Comparison of ENCODE assay signal across 20 cellular contexts in the genomic region with DNA sequence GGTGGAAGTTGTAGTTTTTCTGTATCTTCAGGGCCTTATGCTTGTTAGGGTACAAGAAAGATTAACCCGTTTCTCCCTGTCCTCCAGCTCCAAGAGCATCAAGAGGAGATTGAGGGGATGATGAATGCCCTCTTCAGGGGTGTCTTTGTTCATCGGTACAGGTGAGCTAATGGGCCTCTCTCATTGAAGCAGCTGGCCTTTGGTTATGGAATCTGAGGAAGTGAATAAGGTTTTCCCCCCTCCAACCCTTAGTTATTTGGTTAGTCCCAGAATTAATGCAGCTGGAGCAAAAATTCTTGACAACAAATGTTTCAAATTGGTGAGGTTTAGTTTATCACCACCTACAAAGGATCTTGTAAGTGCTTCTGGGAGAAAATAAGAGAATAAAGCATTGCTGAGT. TPM values are rescaled to one million over a fixed set of nuclear protein-coding genes. Genes with fewer than 3 reads are reported as not detected.
DNase-seq lines count a peak whose midpoint lies in the region; ATAC-seq and TF ChIP-seq lines count a peak whose summit lies in the region.
"Had no signal": no experiment of that assay in that cellular context is flagged by ENCODE, and none has a peak within 500 bp of the region (broad histone marks: within the 10 kb centered on the region; RNA-seq: fewer than 3 reads in every experiment).

No MANE protein-coding gene starts in this region.

- no peak overlapping the region for H3K4me3 Mint-ChIP-seq in activated CD4-positive, alpha-beta T cell treated with anti-CD3 and anti-CD28 coated beads for 36 hours
- no peak overlapping the region for H3K4me3 Mint-ChIP-seq in GM23338
- H3K4me3 Mint-ChIP-seq in WTC11, result no peak overlapping the region
- H3K4me3 Mint-ChIP-seq in stimulated activated naive B cell treated with anti-CD40 and anti-IgM and Interleukin-4, amounts not matched to agents 10 μg/mL and 1 μg/mL and 100 μg/mL, for 72 hours, result no peak overlapping the region
- H3K4me3 Mint-ChIP-seq: CD8-positive, alpha-beta memory T cell had no signal

- H3K27ac ChIP-seq in GM23338 (ENCODE audit: low read depth), result no peak overlapping the region
- H3K27ac ChIP-seq: A549, SK-N-MC had no signal

- H3K9me2 ChIP-seq in GM23338 (ENCODE audit: insufficient read depth), result no peaks in the 10 kb centered on the region

- intact Hi-C loops in activated CD4-positive, alpha-beta T cell treated with anti-CD3 and anti-CD28 coated beads for 36 hours (cut with DNase I, micrococcal nuclease), result no loop called here

- no peaks in the 10 kb centered on the region for H3K36me3 ChIP-seq in GM23338 (ENCODE audit: insufficient read depth)

- CTCF ChIA-PET in activated CD4-positive, alpha-beta T cell treated with anti-CD3 and anti-CD28 coated beads for 36 hours (lab: Charles Lee), result interaction anchor here (0.7 to 1.3 kb wide), 3 partner anchors 9 to 66 kb away, joined by 3 to 16 read pairs (median 3); no protein-coding TSS in a partner anchor
- CTCF ChIA-PET in WTC11 (lab: Charles Lee), result interaction anchor here (0.7 kb wide), 1 partner anchor 63 kb away, joined by 3 read pairs; no protein-coding TSS in a partner anchor

- TF ChIP-seq CTCF in GM23338 (conservative IDR thresholded peaks at IDR 0.05; ENCODE audit: low read depth in 2 of 2), result no peak
- TF ChIP-seq CTCF in WTC11 (IDR thresholded peaks at IDR 0.05), result no peak

- H3K27ac Mint-ChIP-seq in activated CD4-positive, alpha-beta T cell treated with anti-CD3 and anti-CD28 coated beads for 36 hours, result peak overlapping the region; percentile 4
- H3K27ac Mint-ChIP-seq in GM23338, result no peak overlapping the region
- no peak overlapping the region for H3K27ac Mint-ChIP-seq in WTC11
- peak overlapping the region; percentile 42 for H3K27ac Mint-ChIP-seq in stimulated activated naive B cell treated with anti-CD40 and anti-IgM and Interleukin-4, amounts not matched to agents 10 μg/mL and 1 μg/mL and 100 μg/mL, for 72 hours
- H3K27ac Mint-ChIP-seq: CD8-positive, alpha-beta memory T cell had no signal

- peaks cover 2% of the 10 kb centered on the region for H3K36me3 Mint-ChIP-seq in activated CD4-positive, alpha-beta T cell treated with anti-CD3 and anti-CD28 coated beads for 36 hours (ENCODE audit: low read depth)
- H3K36me3 Mint-ChIP-seq in GM23338 (ENCODE audit: low read depth) (no peaks in the 10 kb centered on the region), WTC11 (no peaks in the 10 kb centered on the region)
- peaks cover 4 to 5% of the 10 kb centered on the region in 2 donors for H3K36me3 Mint-ChIP-seq in stimulated activated naive B cell treated with anti-CD40 and anti-IgM and Interleukin-4, amounts not matched to agents 10 μg/mL and 1 μg/mL and 100 μg/mL, for 72 hours
- H3K36me3 Mint-ChIP-seq: CD8-positive, alpha-beta memory T cell had no signal

- H3K4me1 ChIP-seq in GM23338 (ENCODE audit: insufficient read depth), result no peaks in the 10 kb centered on the region

- H3K9me3 Mint-ChIP-seq in activated CD4-positive, alpha-beta T cell treated with anti-CD3 and anti-CD28 coated beads for 36 hours (ENCODE audit: low read depth), result no peaks in the 10 kb centered on the region
- no peaks in the 10 kb centered on the region for H3K9me3 Mint-ChIP-seq in GM23338
- no peaks in the 10 kb centered on the region for H3K9me3 Mint-ChIP-seq in WTC11
- no peaks in the 10 kb centered on the region for H3K9me3 Mint-ChIP-seq in stimulated activated naive B cell treated with anti-CD40 and anti-IgM and Interleukin-4, amounts not matched to agents 10 μg/mL and 1 μg/mL and 100 μg/mL, for 72 hours
- H3K9me3 Mint-ChIP-seq: CD8-positive, alpha-beta memory T cell had no signal

- no peaks in the 10 kb centered on the region for H3F3A ChIP-seq in GM23338 (replicated peaks; ENCODE audit: low read depth)

- H4K20me1 ChIP-seq in GM23338 (replicated peaks; ENCODE audit: insufficient read depth), result no peaks in the 10 kb centered on the region

- H3K27me3 ChIP-seq in GM23338 (ENCODE audit: insufficient read depth), result no peaks in the 10 kb centered on the region

- no peak overlapping the region for H3K4me2 ChIP-seq in GM23338
- H3K4me2 ChIP-seq: A549 had no signal

- POLR2A ChIA-PET in activated CD4-positive, alpha-beta T cell treated with anti-CD3 and anti-CD28 coated beads for 36 hours (lab: Charles Lee), result no interaction called here
- POLR2A ChIA-PET in WTC11 (lab: Charles Lee), result interaction anchor here (0.6 kb wide), 1 partner anchor 248 kb away, joined by 3 read pairs; no protein-coding TSS in a partner anchor

- no peak for DNase-seq in activated CD4-positive, alpha-beta T cell treated with anti-CD3 and anti-CD28 coated beads for 36 hours
- DNase-seq in activated CD4-positive, alpha-beta T cell treated with anti-CD3 and anti-CD28 coated beads for 1 hour, result no peak
- no peak for DNase-seq in GM23338 (ENCODE audit: low spot score)
- no peak for DNase-seq in WTC11 (ENCODE audit: low spot score)
- no peak for DNase-seq in stimulated activated naive B cell treated with anti-CD40 and anti-IgM and Interleukin-4, amounts not matched to agents 10 μg/mL and 1 μg/mL and 100 μg/mL, for 72 hours
- no peak for DNase-seq in stimulated activated CD4-positive, alpha-beta T cell treated with anti-CD3 and anti-CD28 coated beads, Interleukin-4, amount 100 ng/mL, for 24 hours
- DNase-seq: C1 segment of cervical spinal cord; CD8-positive, alpha-beta memory T cell; GOT3; NCI-H1092 treated with DMSO at 0.1 percent for 48 hours; NCI-H1694 treated with DMSO at 0.1 percent for 48 hours; NCI-H2227 treated with DMSO at 0.1 percent for 48 hours; NCI-H510A treated with DMSO at 0.1 percent for 48 hours; NCI-H774; OCI-M1; SHP77 had no signal

- H2AFZ ChIP-seq in GM23338, result no peak overlapping the region

- H3K4me1 Mint-ChIP-seq in activated CD4-positive, alpha-beta T cell treated with anti-CD3 and anti-CD28 coated beads for 36 hours, result peaks cover 42% of the 10 kb centered on the region
- H3K4me1 Mint-ChIP-seq in GM23338 (peaks cover 11% of the 10 kb centered on the region), WTC11 (no peaks in the 10 kb centered on the region; the same call in 1 of the 2 replicates)
- peaks cover 58 to 93% of the 10 kb centered on the region in 2 donors for H3K4me1 Mint-ChIP-seq in stimulated activated naive B cell treated with anti-CD40 and anti-IgM and Interleukin-4, amounts not matched to agents 10 μg/mL and 1 μg/mL and 100 μg/mL, for 72 hours

- H3K27me3 Mint-ChIP-seq in activated CD4-positive, alpha-beta T cell treated with anti-CD3 and anti-CD28 coated beads for 36 hours, result no peaks in the 10 kb centered on the region
- H3K27me3 Mint-ChIP-seq in GM23338 (ENCODE audit: insufficient read depth, low read depth, poor library complexity) (peaks cover 11% of the 10 kb centered on the region), WTC11 (ENCODE audit: low read depth) (peaks cover 36% of the 10 kb centered on the region)
- H3K27me3 Mint-ChIP-seq in stimulated activated naive B cell treated with anti-CD40 and anti-IgM and Interleukin-4, amounts not matched to agents 10 μg/mL and 1 μg/mL and 100 μg/mL, for 72 hours, result no peaks in the 10 kb centered on the region

- no peak for ATAC-seq in activated CD4-positive, alpha-beta T cell treated with anti-CD3 and anti-CD28 coated beads for 36 hours
- ATAC-seq in GM23338 (peak; percentile 35; the same call in 1 of the 3 replicates), WTC11 (peak; percentile 26; the same call in 1 of the 2 replicates), HG03520 (IDR thresholded peaks at IDR 0.05; ENCODE audit: unreplicated experiment) (no peak)
- no peak for ATAC-seq in stimulated activated naive B cell treated with anti-CD40 and anti-IgM and Interleukin-4, amounts not matched to agents 10 μg/mL and 1 μg/mL and 100 μg/mL, for 72 hours (replicated peaks)
- ATAC-seq: A549, HCT116 had no signal

- H3K4me3 ChIP-seq in GM23338, result no peak overlapping the region
- H3K4me3 ChIP-seq: A549, SK-N-MC had no signal

- no peaks in the 10 kb centered on the region for H3K79me2 ChIP-seq in GM23338 (replicated peaks; ENCODE audit: insufficient read depth)

TF ChIP-seq in WTC11, 78 proteins besides CTCF, POLR2A, EP300 and RAD21 (continues in another document):
- TF ChIP-seq, protein P1, sequence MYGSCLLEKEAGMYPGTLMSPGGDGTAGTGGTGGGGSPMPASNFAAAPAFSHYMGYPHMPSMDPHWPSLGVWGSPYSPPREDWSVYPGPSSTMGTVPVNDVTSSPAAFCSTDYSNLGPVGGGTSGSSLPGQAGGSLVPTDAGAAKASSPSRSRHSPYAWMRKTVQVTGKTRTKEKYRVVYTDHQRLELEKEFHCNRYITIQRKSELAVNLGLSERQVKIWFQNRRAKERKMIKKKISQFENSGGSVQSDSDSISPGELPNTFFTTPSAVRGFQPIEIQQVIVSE (CRISPR knock-in tag; IDR thresholded peaks at IDR 0.05; ENCODE audit: borderline replicate concordance), result no peak
- TF ChIP-seq TP53 (CRISPR knock-in tag; IDR thresholded peaks at IDR 0.05) (no peak), ZNF416 (CRISPR knock-in tag; IDR thresholded peaks at IDR 0.05) (no peak)
- TF ChIP-seq, protein P2, sequence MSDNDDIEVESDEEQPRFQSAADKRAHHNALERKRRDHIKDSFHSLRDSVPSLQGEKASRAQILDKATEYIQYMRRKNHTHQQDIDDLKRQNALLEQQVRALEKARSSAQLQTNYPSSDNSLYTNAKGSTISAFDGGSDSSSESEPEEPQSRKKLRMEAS (CRISPR knock-in tag; IDR thresholded peaks at IDR 0.05), result no peak

RNA-seq across cellular contexts. Expression of a gene that starts 17.5 kb away (rescaled TPM):
- total RNA-seq in activated CD4-positive, alpha-beta T cell treated with anti-CD3 and anti-CD28 coated beads for 36 hours, result 10 to 100 TPM; 24.7 to 28.3 TPM
- 3.4 and 4.6 TPM in 2 replicates for total RNA-seq in GM23338 (2014; rRNA removed; shearing (Covaris generic))
- 4.1 and 4.7 TPM in 2 replicates for polyA plus RNA-seq in GM23338 (2016; fragmentation: Nextera tagmentation; extraction: Ambion mirVana)
- 5.2 to 7.6 TPM (median 5.5 TPM) in 3 replicates for total RNA-seq in WTC11 (2021)

RNA-seq across cellular contexts. Expression of a gene that starts 18.0 kb away (rescaled TPM):
- total RNA-seq in activated CD4-positive, alpha-beta T cell treated with anti-CD3 and anti-CD28 coated beads for 36 hours, result 1 to 10 TPM; 5.3 to 6.1 TPM
- total RNA-seq in GM23338 (2014; rRNA removed; shearing (Covaris generic)), result 48.8 and 53.6 TPM in 2 replicates
- 9.8 and 10.7 TPM in 2 replicates for polyA plus RNA-seq in GM23338 (2016; fragmentation: Nextera tagmentation; extraction: Ambion mirVana)
- 52.1 to 63.9 TPM (median 63.0 TPM) in 3 replicates for total RNA-seq in WTC11 (2021)
- polyA plus RNA-seq: CD8-positive, alpha-beta memory T cell had no signal

RNA-seq across cellular contexts. Expression of a gene that starts 24.5 kb away (rescaled TPM):
- 10 to 100 TPM; 26.9 to 27.7 TPM for total RNA-seq in activated CD4-positive, alpha-beta T cell treated with anti-CD3 and anti-CD28 coated beads for 36 hours
- not detected in 2 replicates for total RNA-seq in GM23338 (2014; rRNA removed; shearing (Covaris generic))
- 1.1 TPM in 1 of 2 replicates, not detected in the other for polyA plus RNA-seq in GM23338 (2016; fragmentation: Nextera tagmentation; extraction: Ambion mirVana)
- total RNA-seq in WTC11 (2021), result 0.37 to 0.55 TPM in 2 of 3 replicates, not detected in the other
- polyA plus RNA-seq: A549 had no signal

RNA-seq across cellular contexts. Expression of a gene that starts 26.8 kb away (rescaled TPM):
- 1 to 10 TPM; 4.6 to 7.2 TPM for total RNA-seq in activated CD4-positive, alpha-beta T cell treated with anti-CD3 and anti-CD28 coated beads for 36 hours
- total RNA-seq in GM23338 (2014; rRNA removed; shearing (Covaris generic)), result 3.4 and 6.3 TPM in 2 replicates
- 2.1 and 3.1 TPM in 2 replicates for polyA plus RNA-seq in GM23338 (2016; fragmentation: Nextera tagmentation; extraction: Ambion mirVana)
- total RNA-seq in WTC11 (2021), result 8.1 to 10.3 TPM (median 8.9 TPM) in 3 replicates

RNA-seq across cellular contexts. Expression of a gene that starts 36.7 kb away (rescaled TPM):
- total RNA-seq in activated CD4-positive, alpha-beta T cell treated with anti-CD3 and anti-CD28 coated beads for 36 hours, result 10 to 100 TPM; 15.0 to 17.6 TPM
- 12.3 and 15.7 TPM in 2 replicates for total RNA-seq in GM23338 (2014; rRNA removed; shearing (Covaris generic))
- 9.3 and 9.8 TPM in 2 replicates for polyA plus RNA-seq in GM23338 (2016; fragmentation: Nextera tagmentation; extraction: Ambion mirVana)
- total RNA-seq in WTC11 (2021), result 25.0 to 28.0 TPM (median 25.1 TPM) in 3 replicates

Comparison
In these comparisons a context has a peak if more than half of its experiments do, and no peak if none do; other contexts are left out.
1. ATAC-seq: peak in GM23338 (single experiment) and WTC11 (single experiment); none in activated CD4-positive, alpha-beta T cell treated with anti-CD3 and anti-CD28 coated beads for 36 hours (single experiment), stimulated activated naive B cell treated with anti-CD40 and anti-IgM and Interleukin-4, amounts not matched to agents 10 μg/mL and 1 μg/mL and 100 μg/mL, for 72 hours (0 of 2) and HG03520 (single experiment).
2. H3K27ac Mint-ChIP-seq: peak in activated CD4-positive, alpha-beta T cell treated with anti-CD3 and anti-CD28 coated beads for 36 hours (single experiment) and stimulated activated naive B cell treated with anti-CD40 and anti-IgM and Interleukin-4, amounts not matched to agents 10 μg/mL and 1 μg/mL and 100 μg/mL, for 72 hours (single experiment); none in GM23338 (single experiment) and WTC11 (single experiment).
3. RNA of a gene that starts 24.5 kb away (total RNA-seq): 26.9 to 27.7 TPM in activated CD4-positive, alpha-beta T cell treated with anti-CD3 and anti-CD28 coated beads for 36 hours; 0.37 to 0.55 TPM in WTC11 and not detected in GM23338; every median in the first group is over 10 times any median in the second.